ENCODE assay signal across 8 cellular contexts in the genomic region with DNA sequence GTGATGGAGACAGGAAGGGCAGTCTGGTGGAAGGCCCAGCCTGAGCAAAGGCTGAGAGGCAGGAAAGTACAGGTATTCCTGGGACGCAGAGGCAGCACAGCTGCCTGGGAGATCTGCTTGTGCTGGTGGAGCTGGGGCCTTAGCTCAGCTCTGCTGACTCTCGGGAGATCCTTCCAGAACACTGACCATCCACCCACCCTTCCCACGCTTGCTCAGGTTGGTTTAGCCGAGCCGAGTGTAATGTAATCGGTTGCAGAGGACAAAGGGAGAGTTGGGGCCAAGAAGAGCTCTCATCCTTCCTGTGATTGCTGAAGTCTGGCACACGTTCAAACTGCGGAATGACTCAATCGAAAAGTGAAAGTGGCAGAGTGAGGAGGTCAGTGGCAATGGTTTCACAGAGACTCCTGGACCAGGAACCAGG. TPM values are rescaled to one million over a fixed set of nuclear protein-coding genes. Genes with fewer than 3 reads are reported as not detected.
DNase-seq lines count a peak whose midpoint lies in the region; ATAC-seq and TF ChIP-seq lines count a peak whose summit lies in the region.

No MANE protein-coding gene starts in this region.

- H3K4me1 Mint-ChIP-seq in CD4-positive, alpha-beta T cell (ENCODE audit: low read depth) = peaks cover 10% of the 10 kb centered on the region
- H3K4me1 Mint-ChIP-seq in CD8-positive, alpha-beta T cell (ENCODE audit: low read depth) = peaks cover 5% of the 10 kb centered on the region

- H3K4me2 ChIP-seq in Karpas-422 (ENCODE audit: low read depth, low read length, poor library complexity, severe bottlenecking) = no peak overlapping the region

- H3K9me3 ChIP-seq in Panc1 (ENCODE audit: control insufficient read depth, insufficient read depth, low read depth, low read length) (no peaks in the 10 kb centered on the region), Karpas-422 (ENCODE audit: low read length) (no peaks in the 10 kb centered on the region)
- H3K9me3 ChIP-seq in CD4-positive, alpha-beta T cell (ENCODE audit: control insufficient read depth, low read length) = no peaks in the 10 kb centered on the region
- H3K9me3 ChIP-seq in CD8-positive, alpha-beta T cell (ENCODE audit: low read length) = no peaks in the 10 kb centered on the region

- POLR2A ChIA-PET in Panc1 (lab: Charles Lee) = no interaction called here
- POLR2A ChIA-PET in CD4-positive, alpha-beta T cell (lab: Charles Lee) = no interaction called here
- POLR2A ChIA-PET in CD8-positive, alpha-beta T cell (lab: Charles Lee) = no interaction called here

- no peak overlapping the region for H3K27ac ChIP-seq in Panc1 (ENCODE audit: low read length)
- H3K27ac ChIP-seq in CD4-positive, alpha-beta T cell (ENCODE audit: low read depth, low read length) = no peak overlapping the region
- no peak overlapping the region for H3K27ac ChIP-seq in CD8-positive, alpha-beta T cell (ENCODE audit: low read depth, low read length)
- no peak overlapping the region for H3K27ac ChIP-seq in Karpas-422 (ENCODE audit: low read length)

- TF ChIP-seq CTCF in Panc1 (IDR thresholded peaks at IDR 0.05) = no peak
- no peak for TF ChIP-seq CTCF in foreskin fibroblast (IDR thresholded peaks at IDR 0.05; ENCODE audit: low read depth, low read length)
- TF ChIP-seq CTCF in CD4-positive, alpha-beta T cell (IDR thresholded peaks at IDR 0.05) = no peak
- no peak for TF ChIP-seq CTCF in CD8-positive, alpha-beta T cell (IDR thresholded peaks at IDR 0.05)

- H2AFZ ChIP-seq in Karpas-422 (ENCODE audit: low read length) = no peak overlapping the region

- in situ Hi-C loops in Panc1 (cut with HindIII; ENCODE audit: low pct_unique_long_range_greater_than_20kb, low sequenced_read_pairs) = no loop called here

- H3K9ac ChIP-seq in Karpas-422 (ENCODE audit: low read length) = no peak overlapping the region

- DNase-seq in SIG-M5 treated with dmso at 0.1 percent for 504 hours (lab: John Stamatoyannopoulos, UW; ENCODE audit: unreplicated experiment) (peak; percentile 15), SIG-M5 (lab: John Stamatoyannopoulos, UW) (no peak), Panc1 (ENCODE audit: low read depth, low spot score) (peak; percentile 64), foreskin fibroblast (peak; percentile 69 to 75), superior temporal gyrus (ENCODE audit: extremely low spot score) (peak; percentile 16), Karpas-422 (no peak)
- DNase-seq in CD4-positive, alpha-beta T cell = no peak
- DNase-seq in CD8-positive, alpha-beta T cell = no peak

- H3K36me3 ChIP-seq in Panc1 (ENCODE audit: control insufficient read depth, insufficient read depth, low read length) (no peaks in the 10 kb centered on the region), Karpas-422 (ENCODE audit: insufficient read depth, low read length) (no peaks in the 10 kb centered on the region)
- no peaks in the 10 kb centered on the region for H3K36me3 ChIP-seq in CD8-positive, alpha-beta T cell (ENCODE audit: insufficient read depth, low read length)

- H3K27ac Mint-ChIP-seq in CD4-positive, alpha-beta T cell = no peak overlapping the region
- H3K27ac Mint-ChIP-seq in CD8-positive, alpha-beta T cell = no peak overlapping the region

- ATAC-seq in Panc1 = peak; percentile 72
- no peak for ATAC-seq in CD4-positive, alpha-beta T cell (ENCODE audit: poor library complexity)
- no peak for ATAC-seq in CD8-positive, alpha-beta T cell

- H3K4me1 ChIP-seq in Panc1 (ENCODE audit: control insufficient read depth, insufficient read depth, low read length) (no peaks in the 10 kb centered on the region; the same call in 1 of the 2 replicates), Karpas-422 (ENCODE audit: low read length) (no peaks in the 10 kb centered on the region)
- no peaks in the 10 kb centered on the region for H3K4me1 ChIP-seq in CD8-positive, alpha-beta T cell (ENCODE audit: insufficient read depth, low read length)

- H3K27me3 Mint-ChIP-seq in CD4-positive, alpha-beta T cell = no peaks in the 10 kb centered on the region
- H3K27me3 Mint-ChIP-seq in CD8-positive, alpha-beta T cell (ENCODE audit: low read depth) = no peaks in the 10 kb centered on the region

- intact Hi-C loops in Panc1 (cut with micrococcal nuclease; ENCODE audit: unreplicated experiment) = no loop called here
- intact Hi-C loops in CD4-positive, alpha-beta T cell (cut with DNase I, micrococcal nuclease) = no loop called here
- intact Hi-C loops in CD8-positive, alpha-beta T cell (cut with DNase I, micrococcal nuclease) = no loop called here

- no TSS peak for BruUV-seq in Panc1 (replicated peaks; lab: Mats Ljungman, UMichigan)

- peak overlapping the region in 1 of 2 experiments; percentile 20; a peak in 1 of 4 replicates for H3K4me3 ChIP-seq in Panc1 (ENCODE audit: low read depth in 2 of 2, low read length in 2 of 2)
- H3K4me3 ChIP-seq in foreskin fibroblast (ENCODE audit: low read depth in 1 of 2, low read length in 2 of 2) = no peak overlapping the region
- no peak overlapping the region for H3K4me3 ChIP-seq in CD8-positive, alpha-beta T cell (ENCODE audit: low read depth, low read length)
- H3K4me3 ChIP-seq in Karpas-422 (ENCODE audit: low read length) = no peak overlapping the region

- no peaks in the 10 kb centered on the region for H3K79me2 ChIP-seq in Karpas-422 (ENCODE audit: low read length)

- no peaks in the 10 kb centered on the region for H3K36me3 Mint-ChIP-seq in CD4-positive, alpha-beta T cell (ENCODE audit: low read depth)
- no peaks in the 10 kb centered on the region for H3K36me3 Mint-ChIP-seq in CD8-positive, alpha-beta T cell

- H3K9me3 Mint-ChIP-seq in CD4-positive, alpha-beta T cell = no peaks in the 10 kb centered on the region
- peaks cover 5% of the 10 kb centered on the region for H3K9me3 Mint-ChIP-seq in CD8-positive, alpha-beta T cell

- no peaks in the 10 kb centered on the region for H3K9me2 ChIP-seq in Karpas-422 (replicated peaks; ENCODE audit: insufficient read depth, low read length)

- no peak overlapping the region for H3K4me3 Mint-ChIP-seq in CD4-positive, alpha-beta T cell
- no peak overlapping the region for H3K4me3 Mint-ChIP-seq in CD8-positive, alpha-beta T cell

- no peaks in the 10 kb centered on the region for H4K20me1 ChIP-seq in Karpas-422 (ENCODE audit: insufficient read depth, low read depth, low read length)

- CTCF ChIA-PET in Panc1 (lab: Charles Lee) = no interaction called here
- CTCF ChIA-PET in CD4-positive, alpha-beta T cell (lab: Charles Lee) = no interaction called here
- CTCF ChIA-PET in CD8-positive, alpha-beta T cell (lab: Charles Lee) = no interaction called here

- H3K27me3 ChIP-seq in Panc1 (ENCODE audit: control insufficient read depth, insufficient read depth, low read length) (no peaks in the 10 kb centered on the region), Karpas-422 (ENCODE audit: low read length) (no peaks in the 10 kb centered on the region)
- no peaks in the 10 kb centered on the region for H3K27me3 ChIP-seq in CD4-positive, alpha-beta T cell (ENCODE audit: control insufficient read depth, insufficient read depth, low read length)
- H3K27me3 ChIP-seq in CD8-positive, alpha-beta T cell (ENCODE audit: insufficient read depth, low read length) = no peaks in the 10 kb centered on the region

RNA-seq across cellular contexts. Expression of gene GPR78, which starts 43.1 kb away (rescaled TPM):
- not detected for total RNA-seq in Panc1 (2021; ENCODE audit: unreplicated experiment)
- polyA plus RNA-seq in Panc1 (2012; ENCODE audit: insufficient read length) = not detected
- total RNA-seq in CD4-positive, alpha-beta T cell = not detected
- not detected for total RNA-seq in CD8-positive, alpha-beta T cell
- total RNA-seq in Karpas-422 (2014; rRNA removed; shearing (Covaris generic); ENCODE audit: low replicate concordance) = not detected in 2 replicates

RNA-seq across cellular contexts. Expression of gene CPZ, which starts 55.5 kb away (rescaled TPM):
- total RNA-seq in Panc1 (2021; ENCODE audit: unreplicated experiment) = 0.15 TPM
- 0.17 TPM for polyA plus RNA-seq in Panc1 (2012; ENCODE audit: insufficient read length)
- total RNA-seq in CD4-positive, alpha-beta T cell = not detected
- total RNA-seq in CD8-positive, alpha-beta T cell = not detected
- total RNA-seq in Karpas-422 (2014; rRNA removed; shearing (Covaris generic); ENCODE audit: low replicate concordance) = not detected in 2 replicates

Comparison
In these comparisons a context has a peak if more than half of its experiments do, and no peak if none do; other contexts are left out.
1. DNase-seq: peak in SIG-M5 treated with dmso at 0.1 percent for 504 hours (single experiment), Panc1 (single experiment), foreskin fibroblast (2 of 2) and superior temporal gyrus (single experiment); none in SIG-M5 (single experiment), CD4-positive, alpha-beta T cell (0 of 10), CD8-positive, alpha-beta T cell (0 of 7) and Karpas-422 (single experiment).